ENCODE assay signal across 8 cellular contexts in the genomic region with DNA sequence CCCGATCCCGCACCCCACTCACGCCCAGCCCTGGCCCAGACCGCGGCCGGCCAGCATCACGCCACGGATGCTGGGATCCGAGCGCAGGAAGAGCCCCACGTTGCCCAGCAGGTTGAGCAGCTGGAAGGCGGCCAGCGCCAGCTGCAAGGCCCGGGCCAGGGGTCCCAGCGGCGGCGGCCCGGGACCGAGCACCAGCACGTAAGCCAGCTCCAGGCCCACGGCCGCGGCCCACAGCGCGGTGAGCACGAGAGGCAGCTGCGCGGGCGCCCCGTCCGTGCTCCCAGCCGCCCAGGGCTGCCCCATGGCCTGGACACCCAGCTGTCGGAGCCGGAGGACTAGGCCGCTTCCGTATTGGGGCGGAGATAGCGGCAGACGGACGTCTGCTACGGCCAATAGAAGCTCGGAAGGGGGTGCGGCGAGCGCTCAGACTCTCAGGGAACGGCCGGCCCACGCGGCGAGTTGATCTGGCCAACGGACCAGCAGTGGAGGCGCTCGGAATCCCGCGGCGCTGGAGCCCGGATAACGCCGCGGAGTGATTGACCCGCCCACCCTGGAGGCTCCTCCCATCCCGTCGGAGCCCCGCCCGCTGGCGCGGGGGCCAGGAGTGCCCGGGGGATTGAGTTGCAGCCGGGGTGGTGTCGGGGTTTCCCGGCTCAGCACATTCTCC. TPM values are rescaled to one million over a fixed set of nuclear protein-coding genes. Genes with fewer than 3 reads are reported as not detected.
DNase-seq lines count a peak whose midpoint lies in the region; ATAC-seq, FAIRE-seq and TF ChIP-seq lines count a peak whose summit lies in the region.

A gene with protein sequence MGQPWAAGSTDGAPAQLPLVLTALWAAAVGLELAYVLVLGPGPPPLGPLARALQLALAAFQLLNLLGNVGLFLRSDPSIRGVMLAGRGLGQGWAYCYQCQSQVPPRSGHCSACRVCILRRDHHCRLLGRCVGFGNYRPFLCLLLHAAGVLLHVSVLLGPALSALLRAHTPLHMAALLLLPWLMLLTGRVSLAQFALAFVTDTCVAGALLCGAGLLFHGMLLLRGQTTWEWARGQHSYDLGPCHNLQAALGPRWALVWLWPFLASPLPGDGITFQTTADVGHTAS (minus strand): TSS at position 348 of the 667 bp plus-strand sequence. CDS start 45 bp downstream, at position 303.

- H3K27me3 Mint-ChIP-seq in central memory CD8-positive, alpha-beta T cell: no peaks in the 10 kb centered on the region

- H3K9me3 ChIP-seq in AG04450 (ENCODE audit: control insufficient read depth, insufficient read depth, low read length): no peaks in the 10 kb centered on the region; the same call in 1 of the 2 replicates

- CTCF ChIA-PET in AG04450 (lab: Charles Lee): interaction anchor here (1.1 to 2.6 kb wide), 2 partner anchors 13 to 132 kb away, joined by 3 to 10 read pairs; partner anchors contain the start of gene RBM4B

- H3K27me3 ChIP-seq in AG04450 (ENCODE audit: control insufficient read depth, insufficient read depth, low read length): peaks cover 10% of the 10 kb centered on the region

- peaks cover 42% of the 10 kb centered on the region for H3K4me1 Mint-ChIP-seq in central memory CD8-positive, alpha-beta T cell

- ATAC-seq in GM18907 (IDR thresholded peaks at IDR 0.05; ENCODE audit: unreplicated experiment) (peak; percentile 76), HG03175 (IDR thresholded peaks at IDR 0.05; ENCODE audit: unreplicated experiment) (peak; percentile 77)
- peak; percentile 75 for ATAC-seq in central memory CD8-positive, alpha-beta T cell (replicated peaks; ENCODE audit: extremely low read depth, poor library complexity, severe bottlenecking)

- FAIRE-seq in islet of Langerhans (lab: Jason Lieb, UNC): peak; percentile 81

- H3K9me3 Mint-ChIP-seq in central memory CD8-positive, alpha-beta T cell: no peaks in the 10 kb centered on the region

- peaks cover 17% of the 10 kb centered on the region for H3K36me3 Mint-ChIP-seq in central memory CD8-positive, alpha-beta T cell (ENCODE audit: insufficient read depth)

- DNase-seq in AG04450 (ENCODE audit: low read depth, low spot score) (peak; percentile 94), NCI-H226 (peak; percentile 98)
- peak; percentile 45 to 79 (median 68) for DNase-seq in activated CD4-positive, CD25-positive, alpha-beta regulatory T cell (lab: John Stamatoyannopoulos, UW)
- DNase-seq in central memory CD8-positive, alpha-beta T cell (ENCODE audit: low spot score in 2 of 2): peak; percentile 72 to 80
- DNase-seq in stimulated activated CD4-positive, alpha-beta T cell treated with anti-CD3 and anti-CD28 coated beads, Interleukin-12 subunit alpha, Interleukin-12 subunit beta, amount 100 ng/mL, for 4 hours: peak; percentile 85

- peak within 1 kb of the TSS; percentile 84 for H3K27ac Mint-ChIP-seq in central memory CD8-positive, alpha-beta T cell (ENCODE audit: low read depth)

- TF ChIP-seq CTCF in AG04450 (IDR thresholded peaks at IDR 0.05; ENCODE audit: low read depth, low read length): no peak

- POLR2A ChIA-PET in AG04450 (lab: Yijun Ruan, JAX): interaction anchor here (0.6 to 2.2 kb wide), 14 partner anchors 9 to 132 kb away, joined by 3 to 17 read pairs (median 5); partner anchors contain the start of genes BBS1, CCDC87, CCS and CTSF

- H3K4me3 ChIP-seq in AG04450 (ENCODE audit: low read depth, low read length): peak within 1 kb of the TSS; percentile 70

- peak within 1 kb of the TSS; percentile 82 for H3K4me3 Mint-ChIP-seq in central memory CD8-positive, alpha-beta T cell

- H3K27ac ChIP-seq in AG04450 (ENCODE audit: low read depth, low read length): no peak within 1 kb of the TSS

RNA-seq across cellular contexts. Expression of the gene that starts here (rescaled TPM):
- polyA plus RNA-seq in AG04450 (2011; rRNA removed): 6.2 and 6.8 TPM in 2 replicates
- 2.6 and 3.1 TPM in 2 replicates for polyA minus RNA-seq in AG04450 (2011; rRNA and poly(A)+ RNA removed)
